8 cellular contexts compared by ENCODE assay signal in the genomic region with DNA sequence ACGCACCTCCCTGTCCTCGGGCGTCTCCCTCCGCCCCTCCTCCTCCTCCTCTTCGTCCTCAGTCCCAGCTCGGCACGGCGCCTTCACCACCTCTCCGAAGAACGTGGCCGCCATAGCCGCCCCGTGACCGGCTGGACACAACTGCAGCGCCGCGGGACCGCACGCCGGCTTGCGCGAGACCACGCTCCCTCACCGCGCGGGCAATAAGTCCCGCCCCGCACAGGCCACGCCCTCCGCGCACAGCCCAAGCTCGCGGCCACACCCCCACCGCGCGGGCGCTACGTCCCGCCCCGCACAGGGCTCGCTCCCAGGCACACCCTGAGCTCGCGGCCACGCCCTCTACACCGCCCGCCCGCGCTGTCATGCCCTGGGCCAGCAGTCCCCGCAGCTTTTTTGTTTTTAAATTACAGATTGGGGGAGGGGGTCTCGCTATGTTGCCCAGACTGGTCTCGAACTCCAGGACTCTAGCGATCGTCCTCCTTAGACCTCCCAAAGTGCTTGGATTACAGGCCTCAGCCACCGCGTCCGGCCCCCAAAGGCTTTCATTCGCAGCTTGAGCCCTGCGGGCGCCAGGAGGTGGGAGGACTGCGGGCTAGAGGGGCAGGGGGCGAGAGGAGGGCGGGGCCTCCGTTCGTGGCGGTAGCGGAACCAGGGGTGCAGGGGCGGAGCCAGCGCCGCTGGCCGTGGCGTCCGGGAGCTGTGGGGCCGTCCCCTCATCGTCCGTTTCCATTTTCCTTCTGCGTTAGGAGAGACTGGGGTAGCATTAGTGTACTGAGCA. TPM values are rescaled to one million over a fixed set of nuclear protein-coding genes. Genes with fewer than 3 reads are reported as not detected.
DNase-seq lines count a peak whose midpoint lies in the region; ATAC-seq and TF ChIP-seq lines count a peak whose summit lies in the region.

A gene with protein sequence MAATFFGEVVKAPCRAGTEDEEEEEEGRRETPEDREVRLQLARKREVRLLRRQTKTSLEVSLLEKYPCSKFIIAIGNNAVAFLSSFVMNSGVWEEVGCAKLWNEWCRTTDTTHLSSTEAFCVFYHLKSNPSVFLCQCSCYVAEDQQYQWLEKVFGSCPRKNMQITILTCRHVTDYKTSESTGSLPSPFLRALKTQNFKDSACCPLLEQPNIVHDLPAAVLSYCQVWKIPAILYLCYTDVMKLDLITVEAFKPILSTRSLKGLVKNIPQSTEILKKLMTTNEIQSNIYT (minus strand): TSS at position 180 of the 778 bp plus-strand sequence. CDS start 66 bp downstream, at position 114.

- peak within 1 kb of the TSS; percentile 90 for H3K27ac ChIP-seq in AG04450 (ENCODE audit: low read depth, low read length)
- H3K27ac ChIP-seq in WERI-Rb-1, result peak within 1 kb of the TSS; percentile 86
- peak within 1 kb of the TSS; percentile 94 to 96 for H3K27ac ChIP-seq in breast epithelium
- peak within 1 kb of the TSS; percentile 51 for H3K27ac ChIP-seq in iPS-18a (ENCODE audit: low read length)

- ATAC-seq in GM18909 (IDR thresholded peaks at IDR 0.05; ENCODE audit: poor library complexity, unreplicated experiment) (peak; percentile 88), HG03159 (IDR thresholded peaks at IDR 0.05; ENCODE audit: unreplicated experiment) (peak; percentile 87)

- TF ChIP-seq CTCF in AG04450 (IDR thresholded peaks at IDR 0.05; ENCODE audit: low read depth, low read length) (no peak), WERI-Rb-1 (IDR thresholded peaks at IDR 0.05; ENCODE audit: low read depth, low read length) (no peak), breast epithelium (IDR thresholded peaks at IDR 0.05) (no peak)

- DNase-seq in AG04450 (ENCODE audit: low read depth, low spot score) (peak; percentile 78), NCI-H2227 (lab: John Stamatoyannopoulos, UW; ENCODE audit: unreplicated experiment) (peak; percentile 97), WERI-Rb-1 (peak; percentile 97), breast epithelium (ENCODE audit: low spot score in 2 of 2) (peak; percentile 91)

- POLR2A ChIA-PET in AG04450 (lab: Yijun Ruan, JAX), result interaction anchor here (0.5 to 1.6 kb wide), 10 partner anchors 10 to 743 kb away, joined by 3 to 7 read pairs (median 4); no protein-coding TSS in a partner anchor

- peaks cover 31% of the 10 kb centered on the region for H3K36me3 ChIP-seq in WERI-Rb-1
- no peaks in the 10 kb centered on the region for H3K36me3 ChIP-seq in breast epithelium
- peaks cover 20% of the 10 kb centered on the region for H3K36me3 ChIP-seq in iPS-18a (ENCODE audit: control insufficient read depth, low read depth, low read length)
- peaks cover 21% of the 10 kb centered on the region for H3K36me3 ChIP-seq in skeletal muscle satellite cell (ENCODE audit: insufficient read depth, low read length)

- TF ChIP-seq POLR2A in breast epithelium (IDR thresholded peaks at IDR 0.05), result no peak

- H3K4me3 ChIP-seq in AG04450 (ENCODE audit: low read depth, low read length), result peak within 1 kb of the TSS; percentile 92
- H3K4me3 ChIP-seq in WERI-Rb-1 (ENCODE audit: low read depth, low read length), result peak within 1 kb of the TSS; percentile 63
- H3K4me3 ChIP-seq in breast epithelium, result peak within 1 kb of the TSS; percentile 72 to 88 (median 76)
- peak within 1 kb of the TSS; percentile 91 for H3K4me3 ChIP-seq in iPS-18a (ENCODE audit: low read length)
- peak within 1 kb of the TSS; percentile 97 for H3K4me3 ChIP-seq in skeletal muscle satellite cell (ENCODE audit: low read length)

- H3K9me3 ChIP-seq in AG04450 (ENCODE audit: control insufficient read depth, insufficient read depth, low read length) (no peaks in the 10 kb centered on the region), WERI-Rb-1 (ENCODE audit: severe bottlenecking) (no peaks in the 10 kb centered on the region), breast epithelium (no peaks in the 10 kb centered on the region), iPS-18a (ENCODE audit: control insufficient read depth, low read depth, low read length) (no peaks in the 10 kb centered on the region), skeletal muscle satellite cell (replicated peaks; ENCODE audit: low read length) (no peaks in the 10 kb centered on the region)

- H3K9ac ChIP-seq in iPS-18a (ENCODE audit: low read length), result peak within 1 kb of the TSS; percentile 88
- peak within 1 kb of the TSS; percentile 99 for H3K9ac ChIP-seq in skeletal muscle satellite cell (ENCODE audit: low read depth, low read length)

- H3K4me2 ChIP-seq in skeletal muscle satellite cell (ENCODE audit: low read length), result peak within 1 kb of the TSS; percentile 96

- H3K4me1 ChIP-seq in breast epithelium, result peaks cover 0 to 5% of the 10 kb centered on the region in 2 donors
- H3K4me1 ChIP-seq in iPS-18a (ENCODE audit: control insufficient read depth, low read depth, low read length), result peaks cover 12% of the 10 kb centered on the region
- peaks cover 22% of the 10 kb centered on the region for H3K4me1 ChIP-seq in skeletal muscle satellite cell (ENCODE audit: control insufficient read depth, insufficient read depth, low read length)

- CTCF ChIA-PET in AG04450 (lab: Charles Lee), result interaction anchor here (0.6 to 1.2 kb wide), 3 partner anchors 48 to 675 kb away, joined by 3 to 4 read pairs (median 4); no protein-coding TSS in a partner anchor

- intact Hi-C loops in breast epithelium (cut with DNase I; ENCODE audit: low total_unique reads), result no loop called here

- H3K27me3 ChIP-seq in AG04450 (ENCODE audit: control insufficient read depth, insufficient read depth, low read length) (no peaks in the 10 kb centered on the region), WERI-Rb-1 (ENCODE audit: insufficient read depth, low read depth, severe bottlenecking) (no peaks in the 10 kb centered on the region), breast epithelium (no peaks in the 10 kb centered on the region), iPS-18a (ENCODE audit: control insufficient read depth, insufficient read depth, low read length) (peaks cover 12% of the 10 kb centered on the region), skeletal muscle satellite cell (ENCODE audit: control insufficient read depth, insufficient read depth, low read length) (no peaks in the 10 kb centered on the region)

RNA-seq across cellular contexts. Expression of the gene that starts here (rescaled TPM):
- 44.6 and 60.0 TPM in 2 replicates for polyA plus RNA-seq in AG04450 (2011; rRNA removed)
- polyA minus RNA-seq in AG04450 (2011; rRNA and poly(A)+ RNA removed), result 6.9 and 11.6 TPM in 2 replicates
- total RNA-seq in breast epithelium, result 10 to 100 TPM; 19.7 to 25.9 (median 24.7) TPM
- total RNA-seq in skeletal muscle satellite cell (2012; rRNA removed), result 79.3 and 94.3 TPM in 2 replicates

Comparison
In these comparisons a context has a peak if more than half of its experiments do, and no peak if none do; other contexts are left out.
1. Peak in every context shown above with its lines: DNase-seq, ATAC-seq, H3K4me3 ChIP-seq and H3K27ac ChIP-seq.